In the genomic region with DNA sequence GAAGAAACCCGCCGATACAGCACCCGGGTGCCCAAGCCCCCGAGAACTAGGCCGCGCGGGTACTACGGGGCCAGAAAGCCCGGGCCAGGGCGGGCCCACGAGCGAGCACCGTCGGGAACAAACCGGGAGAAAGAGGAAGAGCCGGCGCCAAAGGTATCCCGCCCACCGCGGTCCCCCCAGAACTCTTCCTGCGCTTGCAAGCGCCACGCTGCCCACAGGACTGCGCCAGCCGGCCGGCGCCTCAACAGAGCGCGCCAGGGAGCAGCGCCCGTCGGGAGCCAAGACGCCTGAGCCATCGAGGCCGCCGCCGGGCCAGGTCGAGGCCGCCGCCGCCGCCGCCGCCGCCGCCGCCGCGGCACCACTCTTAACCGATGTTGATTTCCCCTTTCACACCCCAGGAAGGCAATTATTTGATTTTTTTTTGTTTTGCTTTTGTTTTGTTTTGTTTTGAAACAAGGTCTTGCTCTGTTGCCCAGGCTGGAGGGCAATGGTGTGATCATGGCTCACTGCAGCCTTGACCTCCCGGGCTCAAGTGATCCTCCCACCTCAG, we compare ENCODE assay signal across 7 cellular contexts. TPM values are rescaled to one million over a fixed set of nuclear protein-coding genes. Genes with fewer than 3 reads are reported as not detected.
DNase-seq lines count a peak whose midpoint lies in the region; FAIRE-seq and TF ChIP-seq lines count a peak whose summit lies in the region.
"Not testable (repeated sequence)": the region's sequence is repeated elsewhere in the genome, so short reads cannot be mapped to it uniquely, and the experiment has no call there.

No MANE protein-coding gene starts in this region.

- H3K4me3 ChIP-seq in GM06990 (replicated peaks; ENCODE audit: low read depth, low read length) (0 out of 2 replicates have a peak overlapping the region, but pooled peaks have one; percentile 14), astrocyte (ENCODE audit: insufficient read depth, low read depth, low read length) (peak overlapping the region; percentile 5), left ventricle myocardium inferior (peak overlapping the region; percentile 54), neutrophil (ENCODE audit: low read depth in 1 of 2, low read length in 1 of 2) (peak overlapping the region; percentile 32 to 44), stomach (peak overlapping the region; percentile 27 to 35 (median 32))

- WGBS in stomach, 5 donors: 4 to 23% (median 14%) methylated on average over 30 to 41 of the region's 51 CpGs

- not testable (repeated sequence) for TF ChIP-seq POLR2A in stomach (IDR thresholded peaks at IDR 0.05)

- not testable (repeated sequence) for H3K27me3 ChIP-seq in GM06990 (replicated peaks; ENCODE audit: control insufficient read depth, insufficient read depth, low read length); neutrophil
- H3K27me3 ChIP-seq in astrocyte (ENCODE audit: insufficient read depth, low read length): peaks cover 15% of the 10 kb centered on the region
- peaks cover 57% of the 10 kb centered on the region for H3K27me3 ChIP-seq in left ventricle myocardium inferior (ENCODE audit: low read depth)
- peaks cover 0 to 25% (median 22%) of the 10 kb centered on the region in 3 donors for H3K27me3 ChIP-seq in stomach

- peak overlapping the region; percentile 46 for H3K4me2 ChIP-seq in astrocyte (ENCODE audit: low read length)

- not testable (repeated sequence) for H3K4me1 ChIP-seq in astrocyte (ENCODE audit: insufficient read depth, low read length); left ventricle myocardium inferior; stomach
- peaks cover 16 to 21% of the 10 kb centered on the region in 2 experiments for H3K4me1 ChIP-seq in neutrophil (ENCODE audit: control insufficient read depth in 1 of 2, insufficient read depth in 1 of 2, low read depth in 1 of 2, low read length in 1 of 2)

- H3K27ac Mint-ChIP-seq in T-helper 1 cell treated with Interleukin-12 subunit alpha and Interleukin-12 subunit beta and Interleukin-4 antibody, amounts not matched to agents 30 μg/mL and 1 μg/mL, for 36 hours; activated T-cell treated with anti-CD3 and anti-CD28 coated beads, Interleukin-2, amount 50 U/mL, for 24 hours; astrocyte (ENCODE audit: unreplicated experiment): not testable (repeated sequence)

- H3K36me3 ChIP-seq in GM06990 (ENCODE audit: control insufficient read depth, insufficient read depth, low read length); astrocyte (ENCODE audit: insufficient read depth, low read length); left ventricle myocardium inferior; neutrophil; stomach: not testable (repeated sequence)

- not testable (repeated sequence) for FAIRE-seq in astrocyte (lab: Jason Lieb, UNC)

- not testable (repeated sequence) for H4K20me1 ChIP-seq in astrocyte (ENCODE audit: insufficient read depth, low read length)

- not testable (repeated sequence) for H3K4me1 Mint-ChIP-seq in T-helper 1 cell treated with Interleukin-12 subunit alpha and Interleukin-12 subunit beta and Interleukin-4 antibody, amounts not matched to agents 30 μg/mL and 1 μg/mL, for 36 hours (ENCODE audit: low read depth); astrocyte (ENCODE audit: low read depth, unreplicated experiment)
- H3K4me1 Mint-ChIP-seq in activated T-cell treated with anti-CD3 and anti-CD28 coated beads, Interleukin-2, amount 50 U/mL, for 24 hours (ENCODE audit: low read depth): peaks cover 12% of the 10 kb centered on the region

- not testable (repeated sequence) for H2AFZ ChIP-seq in astrocyte (ENCODE audit: low read depth, low read length)

- peak overlapping the region; percentile 64 for H3K4me3 Mint-ChIP-seq in T-helper 1 cell treated with Interleukin-12 subunit alpha and Interleukin-12 subunit beta and Interleukin-4 antibody, amounts not matched to agents 30 μg/mL and 1 μg/mL, for 36 hours
- H3K4me3 Mint-ChIP-seq in activated T-cell treated with anti-CD3 and anti-CD28 coated beads, Interleukin-2, amount 50 U/mL, for 24 hours: peak overlapping the region; percentile 33
- H3K4me3 Mint-ChIP-seq in astrocyte (ENCODE audit: unreplicated experiment): not testable (repeated sequence)

- not testable (repeated sequence) for H3K9ac ChIP-seq in astrocyte (ENCODE audit: low read length)

- DNase-seq in GM06990 (ENCODE audit: extremely low read depth, insufficient read length); activated T-cell treated with anti-CD3 and anti-CD28 coated beads, Interleukin-2, amount 50 U/mL, for 24 hours; astrocyte (ENCODE audit: low read depth); left ventricle myocardium inferior; stomach: not testable (repeated sequence)

- H3K27ac ChIP-seq in astrocyte (ENCODE audit: low read depth, low read length); left ventricle myocardium inferior (replicated peaks); neutrophil; stomach: not testable (repeated sequence)

- H3K9me3 ChIP-seq in astrocyte (ENCODE audit: insufficient read depth, low read depth, low read length); left ventricle myocardium inferior (replicated peaks); neutrophil; stomach: not testable (repeated sequence)

- H3K79me2 ChIP-seq in astrocyte (ENCODE audit: insufficient read depth, low read length): not testable (repeated sequence)

- not testable (repeated sequence) for TF ChIP-seq EP300 in stomach (IDR thresholded peaks at IDR 0.05)

- TF ChIP-seq CTCF in GM06990 (IDR thresholded peaks at IDR 0.05; ENCODE audit: insufficient read depth, low read length, poor library complexity, severe bottlenecking); astrocyte (IDR thresholded peaks at IDR 0.05; ENCODE audit: insufficient read depth, low read depth, low read length); left ventricle myocardium inferior (IDR thresholded peaks at IDR 0.05; ENCODE audit: borderline replicate concordance); neutrophil (IDR thresholded peaks at IDR 0.05); stomach (IDR thresholded peaks at IDR 0.05): not testable (repeated sequence)

- H3K9me3 Mint-ChIP-seq in T-helper 1 cell treated with Interleukin-12 subunit alpha and Interleukin-12 subunit beta and Interleukin-4 antibody, amounts not matched to agents 30 μg/mL and 1 μg/mL, for 36 hours; activated T-cell treated with anti-CD3 and anti-CD28 coated beads, Interleukin-2, amount 50 U/mL, for 24 hours; astrocyte (ENCODE audit: unreplicated experiment): not testable (repeated sequence)

- intact Hi-C loops in left ventricle myocardium inferior (cut with micrococcal nuclease): not testable (repeated sequence)
- intact Hi-C loops in stomach (cut with DNase I; ENCODE audit: low total_unique reads): loop anchor here (10.0 kb wide), 1 partner anchor 152 kb away; no protein-coding TSS in a partner anchor

- peaks cover 40% of the 10 kb centered on the region for H3K27me3 Mint-ChIP-seq in T-helper 1 cell treated with Interleukin-12 subunit alpha and Interleukin-12 subunit beta and Interleukin-4 antibody, amounts not matched to agents 30 μg/mL and 1 μg/mL, for 36 hours (ENCODE audit: low read depth)
- H3K27me3 Mint-ChIP-seq in activated T-cell treated with anti-CD3 and anti-CD28 coated beads, Interleukin-2, amount 50 U/mL, for 24 hours: peaks cover 26% of the 10 kb centered on the region
- H3K27me3 Mint-ChIP-seq in astrocyte (ENCODE audit: low read depth, unreplicated experiment): peaks cover 16% of the 10 kb centered on the region

- not testable (repeated sequence) for H3K36me3 Mint-ChIP-seq in T-helper 1 cell treated with Interleukin-12 subunit alpha and Interleukin-12 subunit beta and Interleukin-4 antibody, amounts not matched to agents 30 μg/mL and 1 μg/mL, for 36 hours (ENCODE audit: low read depth); activated T-cell treated with anti-CD3 and anti-CD28 coated beads, Interleukin-2, amount 50 U/mL, for 24 hours (ENCODE audit: low read depth); astrocyte (ENCODE audit: low read depth, unreplicated experiment)

RNA-seq across cellular contexts. Expression of a gene that starts 12.8 kb away (rescaled TPM):
- 20.2 and 25.9 TPM in 2 replicates for total RNA-seq in astrocyte
- total RNA-seq in left ventricle myocardium inferior: 11.0 TPM
- 10 to 100 TPM in 3 of 5 donors, 1 to 10 TPM in 2; 5.8 to 66.7 (median 28.5) TPM for total RNA-seq in stomach
- 10 to 100 TPM; 20.2 to 32.4 (median 32.2) TPM for polyA plus RNA-seq in stomach

RNA-seq across cellular contexts. Expression of a gene that starts 51.0 kb away (rescaled TPM):
- total RNA-seq in astrocyte (41.2 and 43.9 TPM in 2 replicates), left ventricle myocardium inferior (18.1 TPM), stomach (10 to 100 TPM in 4 of 5 donors, 1 to 10 TPM in 1; 9.3 to 43.7 (median 17.5) TPM)
- 10 to 100 TPM; 13.0 to 22.6 (median 18.4) TPM for polyA plus RNA-seq in stomach
